In genomic region chr17:45770632-45771472, GRCh38 we compare ENCODE assay signal across 1 cellular context.
TF ChIP-seq lines count a peak whose summit lies in the region.

No MANE protein-coding gene starts in this region.

TF ChIP-seq in H1, 55 proteins besides CTCF, POLR2A, EP300 and RAD21:
- no peak for TF ChIP-seq BRCA1 (IDR thresholded peaks at IDR 0.05; ENCODE audit: low read depth, low read length)
